1 cellular context compared by ENCODE assay signal in the genomic region with DNA sequence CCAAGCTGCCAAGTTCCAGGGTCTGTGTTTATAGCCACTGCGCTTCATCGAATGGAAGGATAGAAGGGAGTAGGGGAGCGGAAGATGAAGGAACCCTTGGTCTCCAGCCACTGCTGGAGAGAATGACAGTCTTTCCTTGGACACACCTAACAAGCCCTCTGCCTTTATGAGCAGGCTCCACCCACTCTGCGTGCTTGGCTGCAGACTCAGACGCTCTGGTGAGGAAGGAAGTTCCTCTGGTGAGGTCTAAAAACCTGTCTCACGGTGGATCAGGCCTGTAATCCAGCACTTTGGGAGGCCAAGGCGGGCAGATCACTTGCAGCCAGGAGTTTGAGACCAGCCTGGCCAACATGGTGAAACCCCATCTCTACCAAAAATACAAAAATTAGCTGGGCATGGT.
TF ChIP-seq lines count a peak whose summit lies in the region.

No MANE protein-coding gene starts in this region.

TF ChIP-seq in WTC11, 78 proteins besides CTCF, POLR2A, EP300 and RAD21 (continued from another document):
- TF ChIP-seq, protein P1, sequence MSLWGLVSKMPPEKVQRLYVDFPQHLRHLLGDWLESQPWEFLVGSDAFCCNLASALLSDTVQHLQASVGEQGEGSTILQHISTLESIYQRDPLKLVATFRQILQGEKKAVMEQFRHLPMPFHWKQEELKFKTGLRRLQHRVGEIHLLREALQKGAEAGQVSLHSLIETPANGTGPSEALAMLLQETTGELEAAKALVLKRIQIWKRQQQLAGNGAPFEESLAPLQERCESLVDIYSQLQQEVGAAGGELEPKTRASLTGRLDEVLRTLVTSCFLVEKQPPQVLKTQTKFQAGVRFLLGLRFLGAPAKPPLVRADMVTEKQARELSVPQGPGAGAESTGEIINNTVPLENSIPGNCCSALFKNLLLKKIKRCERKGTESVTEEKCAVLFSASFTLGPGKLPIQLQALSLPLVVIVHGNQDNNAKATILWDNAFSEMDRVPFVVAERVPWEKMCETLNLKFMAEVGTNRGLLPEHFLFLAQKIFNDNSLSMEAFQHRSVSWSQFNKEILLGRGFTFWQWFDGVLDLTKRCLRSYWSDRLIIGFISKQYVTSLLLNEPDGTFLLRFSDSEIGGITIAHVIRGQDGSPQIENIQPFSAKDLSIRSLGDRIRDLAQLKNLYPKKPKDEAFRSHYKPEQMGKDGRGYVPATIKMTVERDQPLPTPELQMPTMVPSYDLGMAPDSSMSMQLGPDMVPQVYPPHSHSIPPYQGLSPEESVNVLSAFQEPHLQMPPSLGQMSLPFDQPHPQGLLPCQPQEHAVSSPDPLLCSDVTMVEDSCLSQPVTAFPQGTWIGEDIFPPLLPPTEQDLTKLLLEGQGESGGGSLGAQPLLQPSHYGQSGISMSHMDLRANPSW (CRISPR knock-in tag; conservative IDR thresholded peaks at IDR 0.05; ENCODE audit: low read depth): no peak
- no peak for TF ChIP-seq NR3C1 (CRISPR knock-in tag; conservative IDR thresholded peaks at IDR 0.05; ENCODE audit: low read depth)
- TF ChIP-seq, protein P2, sequence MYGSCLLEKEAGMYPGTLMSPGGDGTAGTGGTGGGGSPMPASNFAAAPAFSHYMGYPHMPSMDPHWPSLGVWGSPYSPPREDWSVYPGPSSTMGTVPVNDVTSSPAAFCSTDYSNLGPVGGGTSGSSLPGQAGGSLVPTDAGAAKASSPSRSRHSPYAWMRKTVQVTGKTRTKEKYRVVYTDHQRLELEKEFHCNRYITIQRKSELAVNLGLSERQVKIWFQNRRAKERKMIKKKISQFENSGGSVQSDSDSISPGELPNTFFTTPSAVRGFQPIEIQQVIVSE (CRISPR knock-in tag; IDR thresholded peaks at IDR 0.05; ENCODE audit: borderline replicate concordance): no peak
- TF ChIP-seq, protein P3, sequence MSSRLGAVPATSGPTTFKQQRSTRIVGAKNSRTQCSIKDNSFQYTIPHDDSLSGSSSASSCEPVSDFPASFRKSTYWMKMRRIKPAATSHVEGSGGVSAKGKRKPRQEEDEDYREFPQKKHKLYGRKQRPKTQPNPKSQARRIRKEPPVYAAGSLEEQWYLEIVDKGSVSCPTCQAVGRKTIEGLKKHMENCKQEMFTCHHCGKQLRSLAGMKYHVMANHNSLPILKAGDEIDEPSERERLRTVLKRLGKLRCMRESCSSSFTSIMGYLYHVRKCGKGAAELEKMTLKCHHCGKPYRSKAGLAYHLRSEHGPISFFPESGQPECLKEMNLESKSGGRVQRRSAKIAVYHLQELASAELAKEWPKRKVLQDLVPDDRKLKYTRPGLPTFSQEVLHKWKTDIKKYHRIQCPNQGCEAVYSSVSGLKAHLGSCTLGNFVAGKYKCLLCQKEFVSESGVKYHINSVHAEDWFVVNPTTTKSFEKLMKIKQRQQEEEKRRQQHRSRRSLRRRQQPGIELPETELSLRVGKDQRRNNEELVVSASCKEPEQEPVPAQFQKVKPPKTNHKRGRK (CRISPR knock-in tag; IDR thresholded peaks at IDR 0.05; ENCODE audit: borderline replicate concordance): no peak
- TF ChIP-seq ETV6 (CRISPR knock-in tag; IDR thresholded peaks at IDR 0.05): no peak
- TF ChIP-seq ZNF396 (CRISPR knock-in tag; IDR thresholded peaks at IDR 0.05; ENCODE audit: borderline replicate concordance): no peak
